1 cellular context compared by ENCODE assay signal in the genomic region with DNA sequence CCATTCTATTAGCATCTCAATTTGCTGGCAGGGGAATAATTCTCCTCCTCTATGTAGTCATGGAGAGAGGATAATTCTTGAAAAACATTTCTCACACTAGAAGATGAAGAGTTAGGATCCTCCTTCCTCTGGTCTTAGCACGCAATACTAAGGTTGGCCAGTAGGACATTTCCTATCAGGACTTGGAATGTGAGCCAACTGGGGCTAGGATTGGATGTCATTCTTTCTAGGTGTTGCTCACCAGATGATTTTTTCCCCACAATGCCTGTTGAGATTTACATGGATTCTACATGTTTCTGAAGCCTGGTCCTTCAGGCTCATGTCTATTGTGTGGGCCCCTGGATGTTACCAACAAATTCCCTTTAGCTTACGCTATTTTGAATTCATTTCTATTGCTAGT.
TF ChIP-seq lines count a peak whose summit lies in the region.

No MANE protein-coding gene starts in this region.

TF ChIP-seq in GM23338, 12 proteins besides CTCF, POLR2A, EP300 and RAD21 (continued from another document):
- TF ChIP-seq, protein P1, sequence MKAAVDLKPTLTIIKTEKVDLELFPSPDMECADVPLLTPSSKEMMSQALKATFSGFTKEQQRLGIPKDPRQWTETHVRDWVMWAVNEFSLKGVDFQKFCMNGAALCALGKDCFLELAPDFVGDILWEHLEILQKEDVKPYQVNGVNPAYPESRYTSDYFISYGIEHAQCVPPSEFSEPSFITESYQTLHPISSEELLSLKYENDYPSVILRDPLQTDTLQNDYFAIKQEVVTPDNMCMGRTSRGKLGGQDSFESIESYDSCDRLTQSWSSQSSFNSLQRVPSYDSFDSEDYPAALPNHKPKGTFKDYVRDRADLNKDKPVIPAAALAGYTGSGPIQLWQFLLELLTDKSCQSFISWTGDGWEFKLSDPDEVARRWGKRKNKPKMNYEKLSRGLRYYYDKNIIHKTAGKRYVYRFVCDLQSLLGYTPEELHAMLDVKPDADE (IDR thresholded peaks at IDR 0.05) = no peak
- TF ChIP-seq EZH2 (IDR thresholded peaks at IDR 0.05; ENCODE audit: low read depth, unreplicated experiment) (no peak), JUNB (IDR thresholded peaks at IDR 0.05; ENCODE audit: unreplicated experiment) (no peak), POLR2AphosphoS5 (IDR thresholded peaks at IDR 0.05; ENCODE audit: low read depth) (no peak), NANOG (IDR thresholded peaks at IDR 0.05; ENCODE audit: borderline replicate concordance) (no peak)
- TF ChIP-seq, protein P2, sequence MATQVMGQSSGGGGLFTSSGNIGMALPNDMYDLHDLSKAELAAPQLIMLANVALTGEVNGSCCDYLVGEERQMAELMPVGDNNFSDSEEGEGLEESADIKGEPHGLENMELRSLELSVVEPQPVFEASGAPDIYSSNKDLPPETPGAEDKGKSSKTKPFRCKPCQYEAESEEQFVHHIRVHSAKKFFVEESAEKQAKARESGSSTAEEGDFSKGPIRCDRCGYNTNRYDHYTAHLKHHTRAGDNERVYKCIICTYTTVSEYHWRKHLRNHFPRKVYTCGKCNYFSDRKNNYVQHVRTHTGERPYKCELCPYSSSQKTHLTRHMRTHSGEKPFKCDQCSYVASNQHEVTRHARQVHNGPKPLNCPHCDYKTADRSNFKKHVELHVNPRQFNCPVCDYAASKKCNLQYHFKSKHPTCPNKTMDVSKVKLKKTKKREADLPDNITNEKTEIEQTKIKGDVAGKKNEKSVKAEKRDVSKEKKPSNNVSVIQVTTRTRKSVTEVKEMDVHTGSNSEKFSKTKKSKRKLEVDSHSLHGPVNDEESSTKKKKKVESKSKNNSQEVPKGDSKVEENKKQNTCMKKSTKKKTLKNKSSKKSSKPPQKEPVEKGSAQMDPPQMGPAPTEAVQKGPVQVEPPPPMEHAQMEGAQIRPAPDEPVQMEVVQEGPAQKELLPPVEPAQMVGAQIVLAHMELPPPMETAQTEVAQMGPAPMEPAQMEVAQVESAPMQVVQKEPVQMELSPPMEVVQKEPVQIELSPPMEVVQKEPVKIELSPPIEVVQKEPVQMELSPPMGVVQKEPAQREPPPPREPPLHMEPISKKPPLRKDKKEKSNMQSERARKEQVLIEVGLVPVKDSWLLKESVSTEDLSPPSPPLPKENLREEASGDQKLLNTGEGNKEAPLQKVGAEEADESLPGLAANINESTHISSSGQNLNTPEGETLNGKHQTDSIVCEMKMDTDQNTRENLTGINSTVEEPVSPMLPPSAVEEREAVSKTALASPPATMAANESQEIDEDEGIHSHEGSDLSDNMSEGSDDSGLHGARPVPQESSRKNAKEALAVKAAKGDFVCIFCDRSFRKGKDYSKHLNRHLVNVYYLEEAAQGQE (IDR thresholded peaks at IDR 0.05; ENCODE audit: unreplicated experiment) = no peak
